23 cellular contexts compared by ENCODE assay signal in genomic region chr1:210003501-210003900, GRCh38.
"Had no signal": no experiment of that assay in that cellular context is flagged by ENCODE, and none has a peak within 500 bp of the region (broad histone marks: within the 10 kb centered on the region; RNA-seq: fewer than 3 reads in every experiment).

No MANE protein-coding gene starts in this region.

- H3K4me3 ChIP-seq: SK-N-MC had no signal

- ATAC-seq: activated CD8-positive, alpha-beta memory T cell treated with anti-CD3 and anti-CD28 coated beads, Interleukin-2, amount 10 ng/mL, durations not matched to agents 7 days and 5 days; WTC11 had no signal

- H3K27ac ChIP-seq: SK-N-MC had no signal

- DNase-seq: activated CD4-positive, alpha-beta T cell treated with anti-CD3 and anti-CD28 coated beads for 48 hours; activated CD4-positive, alpha-beta T cell treated with anti-CD3 and anti-CD28 coated beads, Interleukin-2, amount 50 U/mL, for 4 hours; activated CD4-positive, CD25-positive, alpha-beta regulatory T cell treated with anti-CD3 and anti-CD28 coated beads, Interleukin-2, amount 50 U/mL, for 72 hours; activated CD8-positive, alpha-beta memory T cell treated with anti-CD3 and anti-CD28 coated beads, Interleukin-2, amount 10 ng/mL, durations not matched to agents 7 days and 5 days; activated effector memory CD4-positive, alpha-beta T cell treated with Interleukin-2 at 50 U/mL for 16 hours; activated naive CD4-positive, alpha-beta T cell; activated T-cell treated with anti-CD3 and anti-CD28 coated beads, Interleukin-2, amount 50 U/mL, for 24 hours; amygdala; cerebellar nuclear complex; KG1; NCI-H1048; NCI-H146; NCI-H187 treated with DMSO at 0.1 percent for 48 hours; NCI-H2081 treated with DMSO at 0.1 percent for 48 hours; NCI-H2171 treated with DMSO at 0.1 percent for 48 hours; NCI-H226; NCI-H510A; NCI-H526 treated with DMSO at 0.1 percent for 48 hours; NCI-H82; SIG-M5; T-helper 9 cell had no signal
